ENCODE assay signal across 27 cellular contexts in genomic region chr6:156652231-156652750, GRCh38.
"Had no signal": no experiment of that assay in that cellular context is flagged by ENCODE, and none has a peak within 500 bp of the region (broad histone marks: within the 10 kb centered on the region; RNA-seq: fewer than 3 reads in every experiment).

No MANE protein-coding gene starts in this region.

- H3K27ac Mint-ChIP-seq: activated CD4-positive, alpha-beta memory T cell treated with anti-CD3 and anti-CD28 coated beads for 36 hours; activated CD4-positive, alpha-beta T cell treated with anti-CD3 and anti-CD28 coated beads, Interleukin-2, amount 10 ng/mL, durations not matched to agents 24 days and 14 days; activated naive CD4-positive, alpha-beta T cell treated with anti-CD3 and anti-CD28 coated beads, Interleukin-2, amount 10 ng/mL, durations not matched to agents 7 days and 5 days; activated naive CD8-positive, alpha-beta T cell treated with anti-CD3 and anti-CD28 coated beads, Interleukin-2, amount 10 ng/mL, durations not matched to agents 7 days and 5 days; activated T-cell treated with anti-CD3 and anti-CD28 coated beads, Interleukin-2, amount 50 U/mL, for 24 hours; naive thymus-derived CD4-positive, alpha-beta T cell; progenitor cell of endocrine pancreas; stimulated activated effector memory CD8-positive, alpha-beta T cell treated with anti-CD3 and anti-CD28 coated beads, Interleukin-12 subunit alpha, Interleukin-12 subunit beta, amount 100 ng/mL, for 72 hours; stimulated activated naive CD8-positive, alpha-beta T cell treated with anti-CD3 and anti-CD28 coated beads, Interleukin-15, amount 100 ng/mL, for 72 hours; type B pancreatic cell had no signal

- H3K27ac ChIP-seq: ascending aorta, ovary, uterus had no signal

- H3K4me3 Mint-ChIP-seq: activated CD4-positive, alpha-beta memory T cell treated with anti-CD3 and anti-CD28 coated beads for 36 hours; activated CD4-positive, alpha-beta T cell treated with anti-CD3 and anti-CD28 coated beads, Interleukin-2, amount 10 ng/mL, durations not matched to agents 24 days and 14 days; activated naive CD4-positive, alpha-beta T cell treated with anti-CD3 and anti-CD28 coated beads, Interleukin-2, amount 10 ng/mL, durations not matched to agents 7 days and 5 days; activated naive CD8-positive, alpha-beta T cell treated with anti-CD3 and anti-CD28 coated beads, Interleukin-2, amount 10 ng/mL, durations not matched to agents 7 days and 5 days; activated T-cell treated with anti-CD3 and anti-CD28 coated beads, Interleukin-2, amount 50 U/mL, for 24 hours; naive thymus-derived CD4-positive, alpha-beta T cell; stimulated activated effector memory CD8-positive, alpha-beta T cell treated with anti-CD3 and anti-CD28 coated beads, Interleukin-12 subunit alpha, Interleukin-12 subunit beta, amount 100 ng/mL, for 72 hours; stimulated activated naive CD8-positive, alpha-beta T cell treated with anti-CD3 and anti-CD28 coated beads, Interleukin-15, amount 100 ng/mL, for 72 hours; type B pancreatic cell had no signal

- H3K36me3 Mint-ChIP-seq: activated CD4-positive, alpha-beta memory T cell treated with anti-CD3 and anti-CD28 coated beads for 36 hours; activated naive CD4-positive, alpha-beta T cell treated with anti-CD3 and anti-CD28 coated beads, Interleukin-2, amount 10 ng/mL, durations not matched to agents 7 days and 5 days; activated naive CD8-positive, alpha-beta T cell treated with anti-CD3 and anti-CD28 coated beads, Interleukin-2, amount 10 ng/mL, durations not matched to agents 7 days and 5 days; stimulated activated effector memory CD8-positive, alpha-beta T cell treated with anti-CD3 and anti-CD28 coated beads, Interleukin-12 subunit alpha, Interleukin-12 subunit beta, amount 100 ng/mL, for 72 hours; type B pancreatic cell had no signal

- H3K36me3 ChIP-seq: ascending aorta, ovary, uterus had no signal

- H3K4me3 ChIP-seq: ascending aorta, ovary, uterus had no signal

- H3K4me1 ChIP-seq: ascending aorta, uterus had no signal

- DNase-seq: activated CD4-positive, alpha-beta memory T cell treated with anti-CD3 and anti-CD28 coated beads for 36 hours; activated CD4-positive, alpha-beta T cell treated with anti-CD3 and anti-CD28 coated beads, Interleukin-2, amount 10 ng/mL, durations not matched to agents 24 days and 14 days; activated CD4-positive, CD25-positive, alpha-beta regulatory T cell treated with anti-CD3 and anti-CD28 coated beads, Interleukin-2, amount 50 U/mL, for 72 hours; activated CD8-positive, alpha-beta memory T cell treated with anti-CD3 and anti-CD28 coated beads, Interleukin-2, amount 50 U/mL, for 48 hours; activated gamma-delta T cell; activated naive CD4-positive, alpha-beta T cell treated with anti-CD3 and anti-CD28 coated beads, Interleukin-2, amount 10 ng/mL, durations not matched to agents 7 days and 5 days; activated naive CD8-positive, alpha-beta T cell treated with anti-CD3 and anti-CD28 coated beads, Interleukin-2, amount 10 ng/mL, durations not matched to agents 7 days and 5 days; activated T-cell treated with anti-CD3 and anti-CD28 coated beads, Interleukin-2, amount 50 U/mL, for 24 hours; caudate nucleus; foreskin fibroblast; head of caudate nucleus; hippocampal formation; left cardiac atrium; left ventricle myocardium superior; naive thymus-derived CD4-positive, alpha-beta T cell; ovary; small intestine; stimulated activated CD4-positive, alpha-beta T cell treated with anti-CD3 and anti-CD28 coated beads, Interleukin-4, amount 100 ng/mL, for 24 hours; stimulated activated naive CD8-positive, alpha-beta T cell treated with anti-CD3 and anti-CD28 coated beads, Interleukin-15, amount 100 ng/mL, for 72 hours; substantia nigra; uterus had no signal

- H3K9me3 ChIP-seq: ovary, uterus had no signal

- ATAC-seq: esophagus mucosa; left cardiac atrium; left ventricle myocardium superior; naive thymus-derived CD4-positive, alpha-beta T cell; sciatic nerve; stimulated activated effector memory CD8-positive, alpha-beta T cell treated with anti-CD3 and anti-CD28 coated beads, Interleukin-12 subunit alpha, Interleukin-12 subunit beta, amount 100 ng/mL, for 72 hours; stimulated activated naive CD8-positive, alpha-beta T cell treated with anti-CD3 and anti-CD28 coated beads, Interleukin-15, amount 100 ng/mL, for 72 hours had no signal

- H3K27me3 ChIP-seq: ascending aorta, ovary, uterus had no signal

- H3K9me3 Mint-ChIP-seq: activated CD4-positive, alpha-beta memory T cell treated with anti-CD3 and anti-CD28 coated beads for 36 hours; activated CD4-positive, alpha-beta T cell treated with anti-CD3 and anti-CD28 coated beads, Interleukin-2, amount 10 ng/mL, durations not matched to agents 24 days and 14 days; activated naive CD4-positive, alpha-beta T cell treated with anti-CD3 and anti-CD28 coated beads, Interleukin-2, amount 10 ng/mL, durations not matched to agents 7 days and 5 days; activated naive CD8-positive, alpha-beta T cell treated with anti-CD3 and anti-CD28 coated beads, Interleukin-2, amount 10 ng/mL, durations not matched to agents 7 days and 5 days; activated T-cell treated with anti-CD3 and anti-CD28 coated beads, Interleukin-2, amount 50 U/mL, for 24 hours; stimulated activated effector memory CD8-positive, alpha-beta T cell treated with anti-CD3 and anti-CD28 coated beads, Interleukin-12 subunit alpha, Interleukin-12 subunit beta, amount 100 ng/mL, for 72 hours; stimulated activated naive CD8-positive, alpha-beta T cell treated with anti-CD3 and anti-CD28 coated beads, Interleukin-15, amount 100 ng/mL, for 72 hours; type B pancreatic cell had no signal
